In the genomic region with DNA sequence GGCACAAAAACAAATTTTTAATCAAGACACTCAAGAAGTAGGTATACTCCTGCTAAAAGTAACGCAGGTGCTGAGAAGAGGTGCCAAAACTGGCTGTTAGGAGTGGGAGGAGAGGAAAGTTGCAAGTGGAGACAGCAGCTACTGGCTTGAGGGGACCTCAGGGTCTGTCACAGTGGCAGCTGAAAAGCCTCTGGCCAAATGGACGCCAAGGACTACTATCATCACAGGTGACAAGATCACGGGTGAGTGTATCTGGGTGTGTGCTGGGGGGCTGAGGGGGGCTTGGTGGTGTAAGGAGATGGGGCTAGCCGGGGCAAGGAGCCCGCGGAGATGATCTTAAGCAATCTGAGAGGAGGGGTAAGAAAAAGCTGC, we compare ENCODE assay signal across 7 cellular contexts. TPM values are rescaled to one million over a fixed set of nuclear protein-coding genes. Genes with fewer than 3 reads are reported as not detected.
A peak's percentile ranks its signal among the peaks of the same experiment; 100 is the strongest.
DNase-seq lines count a peak whose midpoint lies in the region; ATAC-seq and TF ChIP-seq lines count a peak whose summit lies in the region.

No MANE protein-coding gene starts in this region.

- DNase-seq in activated naive CD8-positive, alpha-beta T cell treated with anti-CD3 and anti-CD28 coated beads, Interleukin-2, amount 50 U/mL, for 24 hours = no peak
- DNase-seq in kidney epithelial cell (ENCODE audit: low read depth) = no peak
- DNase-seq in testis = peak; percentile 30
- no peak for DNase-seq in NCI-H510A (lab: John Stamatoyannopoulos, UW)

- no peaks in the 10 kb centered on the region for H3K9me3 ChIP-seq in testis

- H3K4me1 Mint-ChIP-seq in activated naive CD8-positive, alpha-beta T cell treated with anti-CD3 and anti-CD28 coated beads, Interleukin-2, amount 50 U/mL, for 24 hours = peaks cover 31% of the 10 kb centered on the region

- peak overlapping the region; percentile 88 for H3K4me3 Mint-ChIP-seq in activated naive CD8-positive, alpha-beta T cell treated with anti-CD3 and anti-CD28 coated beads, Interleukin-2, amount 50 U/mL, for 24 hours

- H3K27ac ChIP-seq in testis = peak overlapping the region; percentile 85 to 89

- WGBS in testis, 2 donors = 0 to 1% methylated on average over 6 of the region's 6 CpGs

- peak overlapping the region; percentile 86 for H3K27ac Mint-ChIP-seq in activated naive CD8-positive, alpha-beta T cell treated with anti-CD3 and anti-CD28 coated beads, Interleukin-2, amount 50 U/mL, for 24 hours

- H3K36me3 Mint-ChIP-seq in activated naive CD8-positive, alpha-beta T cell treated with anti-CD3 and anti-CD28 coated beads, Interleukin-2, amount 50 U/mL, for 24 hours (ENCODE audit: low read depth) = peaks cover 29% of the 10 kb centered on the region

- peaks cover 17% of the 10 kb centered on the region for H3K4me1 ChIP-seq in testis

- TF ChIP-seq POLR2A in GM18505 (IDR thresholded peaks at IDR 0.05; ENCODE audit: borderline replicate concordance, extremely low read depth, insufficient read depth, insufficient read length) (no peak), testis (IDR thresholded peaks at IDR 0.05) (no peak)

- ATAC-seq in GM18505 (IDR thresholded peaks at IDR 0.05; ENCODE audit: unreplicated experiment) (peak; percentile 1), HG03280 (IDR thresholded peaks at IDR 0.05; ENCODE audit: unreplicated experiment) (peak; percentile 5), HG02571 (IDR thresholded peaks at IDR 0.05; ENCODE audit: unreplicated experiment) (no peak)
- peak; percentile 3 for ATAC-seq in activated naive CD8-positive, alpha-beta T cell treated with anti-CD3 and anti-CD28 coated beads, Interleukin-2, amount 50 U/mL, for 24 hours

- H3K27me3 ChIP-seq in kidney epithelial cell (ENCODE audit: control insufficient read depth, insufficient read depth, low read length) (no peaks in the 10 kb centered on the region), testis (no peaks in the 10 kb centered on the region)

- H3K27me3 Mint-ChIP-seq in activated naive CD8-positive, alpha-beta T cell treated with anti-CD3 and anti-CD28 coated beads, Interleukin-2, amount 50 U/mL, for 24 hours = peaks cover under 1% of the 10 kb centered on the region

- H3K9me3 Mint-ChIP-seq in activated naive CD8-positive, alpha-beta T cell treated with anti-CD3 and anti-CD28 coated beads, Interleukin-2, amount 50 U/mL, for 24 hours = no peaks in the 10 kb centered on the region

- H3K36me3 ChIP-seq in kidney epithelial cell (ENCODE audit: control insufficient read depth, insufficient read depth, low read length) (no peaks in the 10 kb centered on the region), testis (ENCODE audit: low read depth, missing control alignments) (no peaks in the 10 kb centered on the region)

- H3K4me3 ChIP-seq in kidney epithelial cell (ENCODE audit: low read depth, low read length) (peak overlapping the region; percentile 86), testis (peak overlapping the region; percentile 86 to 96)

- intact Hi-C loops in testis (cut with DNase I; ENCODE audit: low total_unique reads) = no loop called here

- no peak for TF ChIP-seq CTCF in kidney epithelial cell (IDR thresholded peaks at IDR 0.05; ENCODE audit: insufficient read depth, low read length, poor library complexity, severe bottlenecking)
- no peak for TF ChIP-seq CTCF in testis (IDR thresholded peaks at IDR 0.05)

RNA-seq across cellular contexts. Expression of gene ZNF202, which starts 0.7 kb away (rescaled TPM):
- total RNA-seq in kidney epithelial cell (10.5 and 20.1 TPM in 2 replicates), testis (10 to 100 TPM; 24.4 to 25.5 TPM)
- polyA plus RNA-seq in testis (ENCODE audit: insufficient read depth, low read depth, low replicate concordance) = 30.7 TPM

RNA-seq across cellular contexts. Expression of gene OR6X1, which starts 13.5 kb away (rescaled TPM):
- total RNA-seq in kidney epithelial cell = not detected in 2 replicates
- not detected for total RNA-seq in testis
- polyA plus RNA-seq in testis (ENCODE audit: insufficient read depth, low read depth, low replicate concordance) = not detected
